Comparison of ENCODE assay signal across 18 cellular contexts in genomic region chr4:36251983-36252382, GRCh38. TPM values are rescaled to one million over a fixed set of nuclear protein-coding genes. Genes with fewer than 3 reads are reported as not detected.
DNase-seq lines count a peak whose midpoint lies in the region; ATAC-seq and TF ChIP-seq lines count a peak whose summit lies in the region.
"Had no signal": no experiment of that assay in that cellular context is flagged by ENCODE, and none has a peak within 500 bp of the region (broad histone marks: within the 10 kb centered on the region; RNA-seq: fewer than 3 reads in every experiment).

No MANE protein-coding gene starts in this region.

- DNase-seq in activated naive CD8-positive, alpha-beta T cell treated with anti-CD3 and anti-CD28 coated beads for 36 hours = no peak
- DNase-seq in central memory CD8-positive, alpha-beta T cell (ENCODE audit: low spot score in 2 of 2) = no peak
- DNase-seq in natural killer cell treated with Interleukin-12 subunit alpha and Interleukin-12 subunit beta and Interleukin-15 and Interleukin-18, amount 100 ng/mL, for 72 hours (ENCODE audit: low spot score) = no peak
- DNase-seq in Calu3 (no peak), HEK293T (ENCODE audit: extremely low spot score) (no peak)
- DNase-seq: Caco-2, DMS153, DMS79, GDM1, HCEC 1CT, HFFc6 had no signal

- no peaks in the 10 kb centered on the region for H3K9me3 Mint-ChIP-seq in activated naive CD8-positive, alpha-beta T cell (ENCODE audit: low read depth)
- no peaks in the 10 kb centered on the region for H3K9me3 Mint-ChIP-seq in activated naive CD8-positive, alpha-beta T cell treated with anti-CD3 and anti-CD28 coated beads for 36 hours
- no peaks in the 10 kb centered on the region for H3K9me3 Mint-ChIP-seq in central memory CD8-positive, alpha-beta T cell
- no peaks in the 10 kb centered on the region for H3K9me3 Mint-ChIP-seq in natural killer cell treated with Interleukin-12 subunit alpha and Interleukin-12 subunit beta and Interleukin-15 and Interleukin-18, amount 100 ng/mL, for 72 hours
- H3K9me3 Mint-ChIP-seq in Calu3 (ENCODE audit: low read depth, unreplicated experiment) = no peaks in the 10 kb centered on the region
- H3K9me3 Mint-ChIP-seq: GM23338, IgD-negative memory B cell had no signal

- peak overlapping the region; percentile 2 for H3K27ac Mint-ChIP-seq in activated naive CD8-positive, alpha-beta T cell
- no peak overlapping the region for H3K27ac Mint-ChIP-seq in activated naive CD8-positive, alpha-beta T cell treated with anti-CD3 and anti-CD28 coated beads for 36 hours
- H3K27ac Mint-ChIP-seq in central memory CD8-positive, alpha-beta T cell (ENCODE audit: low read depth) = peak overlapping the region; percentile 5
- peak overlapping the region; percentile 53 to 94 for H3K27ac Mint-ChIP-seq in natural killer cell treated with Interleukin-12 subunit alpha and Interleukin-12 subunit beta and Interleukin-15 and Interleukin-18, amount 100 ng/mL, for 72 hours
- no peak overlapping the region for H3K27ac Mint-ChIP-seq in Calu3 (ENCODE audit: unreplicated experiment)
- H3K27ac Mint-ChIP-seq: B cell, GM23338, HFFc6 had no signal

- CTCF ChIA-PET in Calu3 (lab: Charles Lee) (no interaction called here), HEK293T (lab: Yijun Ruan, JAX) (no interaction called here)

- TF ChIP-seq CTCF in Calu3 (IDR thresholded peaks at IDR 0.05; ENCODE audit: unreplicated experiment) = no peak

- BruUV-seq in Calu3 (replicated peaks; lab: Mats Ljungman, UMichigan) = no TSS peak

- POLR2A ChIA-PET in HEK293T (lab: Yijun Ruan, JAX) = no interaction called here

- H3K36me3 Mint-ChIP-seq in activated naive CD8-positive, alpha-beta T cell = no peaks in the 10 kb centered on the region
- H3K36me3 Mint-ChIP-seq in activated naive CD8-positive, alpha-beta T cell treated with anti-CD3 and anti-CD28 coated beads for 36 hours = no peaks in the 10 kb centered on the region
- peaks cover 7% of the 10 kb centered on the region for H3K36me3 Mint-ChIP-seq in central memory CD8-positive, alpha-beta T cell (ENCODE audit: insufficient read depth)
- no peaks in the 10 kb centered on the region for H3K36me3 Mint-ChIP-seq in natural killer cell treated with Interleukin-12 subunit alpha and Interleukin-12 subunit beta and Interleukin-15 and Interleukin-18, amount 100 ng/mL, for 72 hours
- no peaks in the 10 kb centered on the region for H3K36me3 Mint-ChIP-seq in Calu3 (ENCODE audit: insufficient read depth, unreplicated experiment)

- no peaks in the 10 kb centered on the region for H3K27me3 Mint-ChIP-seq in activated naive CD8-positive, alpha-beta T cell
- H3K27me3 Mint-ChIP-seq in activated naive CD8-positive, alpha-beta T cell treated with anti-CD3 and anti-CD28 coated beads for 36 hours = no peaks in the 10 kb centered on the region
- no peaks in the 10 kb centered on the region for H3K27me3 Mint-ChIP-seq in central memory CD8-positive, alpha-beta T cell
- no peaks in the 10 kb centered on the region for H3K27me3 Mint-ChIP-seq in natural killer cell treated with Interleukin-12 subunit alpha and Interleukin-12 subunit beta and Interleukin-15 and Interleukin-18, amount 100 ng/mL, for 72 hours
- no peaks in the 10 kb centered on the region for H3K27me3 Mint-ChIP-seq in Calu3 (ENCODE audit: unreplicated experiment)
- H3K27me3 Mint-ChIP-seq: B cell, IgD-negative memory B cell had no signal

- H3K4me3 Mint-ChIP-seq in activated naive CD8-positive, alpha-beta T cell = no peak overlapping the region
- H3K4me3 Mint-ChIP-seq in activated naive CD8-positive, alpha-beta T cell treated with anti-CD3 and anti-CD28 coated beads for 36 hours = no peak overlapping the region
- H3K4me3 Mint-ChIP-seq in central memory CD8-positive, alpha-beta T cell = peak overlapping the region; percentile 14
- peak overlapping the region; percentile 53 for H3K4me3 Mint-ChIP-seq in natural killer cell treated with Interleukin-12 subunit alpha and Interleukin-12 subunit beta and Interleukin-15 and Interleukin-18, amount 100 ng/mL, for 72 hours
- no peak overlapping the region for H3K4me3 Mint-ChIP-seq in Calu3 (ENCODE audit: low read depth, unreplicated experiment)
- H3K4me3 Mint-ChIP-seq: B cell, GM23338, HFFc6, IgD-negative memory B cell had no signal

- ATAC-seq in central memory CD8-positive, alpha-beta T cell (replicated peaks; ENCODE audit: extremely low read depth, poor library complexity, severe bottlenecking) = no peak
- ATAC-seq in natural killer cell treated with Interleukin-12 subunit alpha and Interleukin-12 subunit beta and Interleukin-15 and Interleukin-18, amount 100 ng/mL, for 72 hours = peak in 1 of 2 donors; percentile 69
- ATAC-seq: GM23338, HepG2 had no signal

- intact Hi-C loops in Calu3 (cut with micrococcal nuclease; ENCODE audit: unreplicated experiment) = no loop called here

- peaks cover 40% of the 10 kb centered on the region for H3K4me1 Mint-ChIP-seq in activated naive CD8-positive, alpha-beta T cell (ENCODE audit: low read depth)
- H3K4me1 Mint-ChIP-seq in activated naive CD8-positive, alpha-beta T cell treated with anti-CD3 and anti-CD28 coated beads for 36 hours = peaks cover 39% of the 10 kb centered on the region
- H3K4me1 Mint-ChIP-seq in central memory CD8-positive, alpha-beta T cell = peaks cover 46% of the 10 kb centered on the region
- H3K4me1 Mint-ChIP-seq in natural killer cell treated with Interleukin-12 subunit alpha and Interleukin-12 subunit beta and Interleukin-15 and Interleukin-18, amount 100 ng/mL, for 72 hours (ENCODE audit: low read depth in 2 of 2) = peaks cover 34 to 56% of the 10 kb centered on the region in 2 donors
- H3K4me1 Mint-ChIP-seq in Calu3 (ENCODE audit: low read depth, unreplicated experiment) = no peaks in the 10 kb centered on the region

TF ChIP-seq in HEK293T, 16 proteins besides CTCF, POLR2A, EP300 and RAD21:
- TF ChIP-seq PKNOX1 (IDR thresholded peaks at IDR 0.05) = no peak

RNA-seq across cellular contexts. Expression of gene ARAP2, which starts 7.7 kb away (rescaled TPM):
- 10 to 100 TPM; 21.0 to 27.0 TPM for total RNA-seq in activated naive CD8-positive, alpha-beta T cell treated with anti-CD3 and anti-CD28 coated beads for 36 hours
- total RNA-seq in natural killer cell treated with Interleukin-12 subunit alpha and Interleukin-12 subunit beta and Interleukin-15 and Interleukin-18, amount 100 ng/mL, for 72 hours = 100 to 1,000 TPM; 124 to 156 TPM
- total RNA-seq in Calu3 (2022) = 30.0 and 30.2 TPM in 2 replicates
- total RNA-seq: HFFc6 had no signal

RNA-seq across cellular contexts. Expression of gene DTHD1, which starts 29.4 kb away (rescaled TPM):
- total RNA-seq in activated naive CD8-positive, alpha-beta T cell treated with anti-CD3 and anti-CD28 coated beads for 36 hours = under 1 TPM; 0.08 to 0.12 TPM
- total RNA-seq in natural killer cell treated with Interleukin-12 subunit alpha and Interleukin-12 subunit beta and Interleukin-15 and Interleukin-18, amount 100 ng/mL, for 72 hours = 10 to 100 TPM; 12.1 to 12.9 TPM
- total RNA-seq in Calu3 (2022) = not detected in 2 replicates
- total RNA-seq: A172, B cell, Caco-2, Daoy, GM23338, HepG2, HFFc6 had no signal

Comparison
In these comparisons a context has a peak if more than half of its experiments do, and no peak if none do; other contexts are left out.
1. H3K27ac Mint-ChIP-seq: peak in activated naive CD8-positive, alpha-beta T cell (single experiment), central memory CD8-positive, alpha-beta T cell (single experiment) and natural killer cell treated with Interleukin-12 subunit alpha and Interleukin-12 subunit beta and Interleukin-15 and Interleukin-18, amount 100 ng/mL, for 72 hours (2 of 2); none in activated naive CD8-positive, alpha-beta T cell treated with anti-CD3 and anti-CD28 coated beads for 36 hours (single experiment) and Calu3 (single experiment).
2. H3K4me3 Mint-ChIP-seq: peak in central memory CD8-positive, alpha-beta T cell (single experiment) and natural killer cell treated with Interleukin-12 subunit alpha and Interleukin-12 subunit beta and Interleukin-15 and Interleukin-18, amount 100 ng/mL, for 72 hours (single experiment); none in activated naive CD8-positive, alpha-beta T cell (single experiment), activated naive CD8-positive, alpha-beta T cell treated with anti-CD3 and anti-CD28 coated beads for 36 hours (single experiment) and Calu3 (single experiment).
3. RNA of gene DTHD1, which starts 29.4 kb away (total RNA-seq): 12.1 to 12.9 TPM in natural killer cell treated with Interleukin-12 subunit alpha and Interleukin-12 subunit beta and Interleukin-15 and Interleukin-18, amount 100 ng/mL, for 72 hours; 0.08 to 0.12 TPM in activated naive CD8-positive, alpha-beta T cell treated with anti-CD3 and anti-CD28 coated beads for 36 hours and not detected in Calu3; every median in the first group is over 10 times any median in the second.